Comparison of ENCODE assay signal across 13 cellular contexts in genomic region chr7:11613292-11613930, GRCh38.
DNase-seq lines count a peak whose midpoint lies in the region; ATAC-seq and TF ChIP-seq lines count a peak whose summit lies in the region.
"Had no signal": no experiment of that assay in that cellular context is flagged by ENCODE, and none has a peak within 500 bp of the region (broad histone marks: within the 10 kb centered on the region; RNA-seq: fewer than 3 reads in every experiment).

No MANE protein-coding gene starts in this region.

- DNase-seq in A673 (ENCODE audit: low spot score) (peak; percentile 11), LoVo (ENCODE audit: low spot score) (no peak), NCI-H2029 (lab: John Stamatoyannopoulos, UW) (no peak), transverse colon (no peak), posterior vena cava (ENCODE audit: low spot score) (no peak)
- DNase-seq: activated naive CD4-positive, alpha-beta T cell treated with anti-CD3 and anti-CD28 coated beads, Interleukin-2, amount 10 ng/mL, durations not matched to agents 7 days and 5 days; hypothalamus; stimulated activated CD4-positive, alpha-beta T cell treated with anti-CD3 and anti-CD28 coated beads, Interleukin-12 subunit alpha, Interleukin-12 subunit beta, amount 100 ng/mL, for 4 hours; stimulated activated naive CD8-positive, alpha-beta T cell treated with anti-CD3 and anti-CD28 coated beads, Interleukin-15, amount 100 ng/mL, for 72 hours had no signal

- 76 to 100% methylated on average over 3 to 5 of the region's 5 CpGs for WGBS in transverse colon (ENCODE audit: low coverage in 1 of 2), 2 donors

- POLR2A ChIA-PET in A673 (lab: Charles Lee; ENCODE audit: low non-redundant PET) = no interaction called here

- no peak for TF ChIP-seq CTCF in A673 (conservative IDR thresholded peaks at IDR 0.05; ENCODE audit: low read depth, low read length)
- TF ChIP-seq CTCF in transverse colon (IDR thresholded peaks at IDR 0.05) = no peak

- H3K4me3 ChIP-seq in A673 (ENCODE audit: low read depth, low read length, poor library complexity, severe bottlenecking) = no peak overlapping the region
- no peak overlapping the region for H3K4me3 ChIP-seq in transverse colon

- no peak overlapping the region for H3K27ac ChIP-seq in A673 (ENCODE audit: low read depth, low read length, poor library complexity, severe bottlenecking)
- no peak overlapping the region for H3K27ac ChIP-seq in transverse colon

- H3K27me3 ChIP-seq in A673 (replicated peaks; ENCODE audit: insufficient read depth, low read depth, low read length, poor library complexity) = no peaks in the 10 kb centered on the region
- no peaks in the 10 kb centered on the region for H3K27me3 ChIP-seq in transverse colon

- TF ChIP-seq POLR2A in transverse colon (IDR thresholded peaks at IDR 0.05) = no peak

- intact Hi-C loops in A673 (cut with micrococcal nuclease; ENCODE audit: unreplicated experiment) (no loop called here), transverse colon (cut with DNase I; ENCODE audit: low total_unique reads) (no loop called here), posterior vena cava (cut with DNase I) (no loop called here)

- H3K36me3 ChIP-seq in A673 (ENCODE audit: insufficient read depth, low read length, poor library complexity, severe bottlenecking) (no peaks in the 10 kb centered on the region), transverse colon (no peaks in the 10 kb centered on the region)

- H3K9me3 ChIP-seq in A673 (ENCODE audit: low read depth, low read length, poor library complexity, severe bottlenecking) (no peaks in the 10 kb centered on the region), transverse colon (no peaks in the 10 kb centered on the region)

- BruUV-seq in A673 (replicated peaks; lab: Mats Ljungman, UMichigan) = no TSS peak

- ATAC-seq in GM19025 (IDR thresholded peaks at IDR 0.05; ENCODE audit: low read depth, unreplicated experiment) (peak; percentile 65), HG02571 (IDR thresholded peaks at IDR 0.05; ENCODE audit: unreplicated experiment) (peak; percentile 96), HG03439 (IDR thresholded peaks at IDR 0.05; ENCODE audit: unreplicated experiment) (peak; percentile 97)
- ATAC-seq: Panc1; stimulated activated naive CD8-positive, alpha-beta T cell treated with anti-CD3 and anti-CD28 coated beads, Interleukin-15, amount 100 ng/mL, for 72 hours had no signal

- TF ChIP-seq EP300 in transverse colon (IDR thresholded peaks at IDR 0.05; ENCODE audit: low read depth) = no peak

- in situ Hi-C loops in transverse colon (cut with MboI; ENCODE audit: low pct_ligation_motif_present in 1 of 4, low pct_unique_long_range_greater_than_20kb in 1 of 4, low sequenced_read_pairs in 3 of 4) = no loop called here

- peaks cover 14% of the 10 kb centered on the region for H3K4me1 ChIP-seq in A673 (ENCODE audit: insufficient read depth, low read length, poor library complexity, severe bottlenecking)
- H3K4me1 ChIP-seq in transverse colon = no peaks in the 10 kb centered on the region

- CTCF ChIA-PET in A673 (lab: Charles Lee) = no interaction called here
